In genomic region chr9:5493597-5494511, GRCh38 we compare ENCODE assay signal across 1 cellular context.
TF ChIP-seq lines count a peak whose summit lies in the region.

No MANE protein-coding gene starts in this region.

TF ChIP-seq in WTC11, 78 proteins besides CTCF, POLR2A, EP300 and RAD21 (continued from another document):
- TF ChIP-seq, protein P1, sequence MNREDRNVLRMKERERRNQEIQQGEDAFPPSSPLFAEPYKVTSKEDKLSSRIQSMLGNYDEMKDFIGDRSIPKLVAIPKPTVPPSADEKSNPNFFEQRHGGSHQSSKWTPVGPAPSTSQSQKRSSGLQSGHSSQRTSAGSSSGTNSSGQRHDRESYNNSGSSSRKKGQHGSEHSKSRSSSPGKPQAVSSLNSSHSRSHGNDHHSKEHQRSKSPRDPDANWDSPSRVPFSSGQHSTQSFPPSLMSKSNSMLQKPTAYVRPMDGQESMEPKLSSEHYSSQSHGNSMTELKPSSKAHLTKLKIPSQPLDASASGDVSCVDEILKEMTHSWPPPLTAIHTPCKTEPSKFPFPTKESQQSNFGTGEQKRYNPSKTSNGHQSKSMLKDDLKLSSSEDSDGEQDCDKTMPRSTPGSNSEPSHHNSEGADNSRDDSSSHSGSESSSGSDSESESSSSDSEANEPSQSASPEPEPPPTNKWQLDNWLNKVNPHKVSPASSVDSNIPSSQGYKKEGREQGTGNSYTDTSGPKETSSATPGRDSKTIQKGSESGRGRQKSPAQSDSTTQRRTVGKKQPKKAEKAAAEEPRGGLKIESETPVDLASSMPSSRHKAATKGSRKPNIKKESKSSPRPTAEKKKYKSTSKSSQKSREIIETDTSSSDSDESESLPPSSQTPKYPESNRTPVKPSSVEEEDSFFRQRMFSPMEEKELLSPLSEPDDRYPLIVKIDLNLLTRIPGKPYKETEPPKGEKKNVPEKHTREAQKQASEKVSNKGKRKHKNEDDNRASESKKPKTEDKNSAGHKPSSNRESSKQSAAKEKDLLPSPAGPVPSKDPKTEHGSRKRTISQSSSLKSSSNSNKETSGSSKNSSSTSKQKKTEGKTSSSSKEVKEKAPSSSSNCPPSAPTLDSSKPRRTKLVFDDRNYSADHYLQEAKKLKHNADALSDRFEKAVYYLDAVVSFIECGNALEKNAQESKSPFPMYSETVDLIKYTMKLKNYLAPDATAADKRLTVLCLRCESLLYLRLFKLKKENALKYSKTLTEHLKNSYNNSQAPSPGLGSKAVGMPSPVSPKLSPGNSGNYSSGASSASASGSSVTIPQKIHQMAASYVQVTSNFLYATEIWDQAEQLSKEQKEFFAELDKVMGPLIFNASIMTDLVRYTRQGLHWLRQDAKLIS (CRISPR knock-in tag; IDR thresholded peaks at IDR 0.05; ENCODE audit: borderline replicate concordance): no peak
- no peak for TF ChIP-seq TEAD1 (CRISPR knock-in tag; IDR thresholded peaks at IDR 0.05)
- TF ChIP-seq, protein P2, sequence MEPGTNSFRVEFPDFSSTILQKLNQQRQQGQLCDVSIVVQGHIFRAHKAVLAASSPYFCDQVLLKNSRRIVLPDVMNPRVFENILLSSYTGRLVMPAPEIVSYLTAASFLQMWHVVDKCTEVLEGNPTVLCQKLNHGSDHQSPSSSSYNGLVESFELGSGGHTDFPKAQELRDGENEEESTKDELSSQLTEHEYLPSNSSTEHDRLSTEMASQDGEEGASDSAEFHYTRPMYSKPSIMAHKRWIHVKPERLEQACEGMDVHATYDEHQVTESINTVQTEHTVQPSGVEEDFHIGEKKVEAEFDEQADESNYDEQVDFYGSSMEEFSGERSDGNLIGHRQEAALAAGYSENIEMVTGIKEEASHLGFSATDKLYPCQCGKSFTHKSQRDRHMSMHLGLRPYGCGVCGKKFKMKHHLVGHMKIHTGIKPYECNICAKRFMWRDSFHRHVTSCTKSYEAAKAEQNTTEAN (CRISPR knock-in tag; IDR thresholded peaks at IDR 0.05): no peak
